ENCODE assay signal across 14 cellular contexts in the genomic region with DNA sequence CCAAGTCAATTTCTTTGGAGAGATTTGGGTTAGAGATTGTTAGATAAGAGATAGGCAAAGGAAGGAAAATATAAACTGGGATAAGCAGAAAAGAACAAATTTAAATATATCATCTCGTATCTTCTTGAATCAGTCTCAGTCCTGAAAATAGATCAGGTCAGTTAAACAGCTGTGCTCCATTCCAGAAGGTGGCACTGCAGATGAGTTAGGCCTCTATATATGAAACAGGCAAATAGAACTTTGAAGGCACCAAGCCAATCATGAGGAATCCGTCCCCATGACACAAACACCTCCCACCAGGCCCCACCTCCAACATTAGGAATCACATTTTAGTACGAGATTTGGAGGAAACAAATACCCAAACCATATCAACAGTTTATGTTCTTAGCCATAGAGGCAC.
A peak's percentile ranks its signal among the peaks of the same experiment; 100 is the strongest.
DNase-seq lines count a peak whose midpoint lies in the region; ATAC-seq and TF ChIP-seq lines count a peak whose summit lies in the region.
"Had no signal": no experiment of that assay in that cellular context is flagged by ENCODE, and none has a peak within 500 bp of the region (broad histone marks: within the 10 kb centered on the region; RNA-seq: fewer than 3 reads in every experiment).

No MANE protein-coding gene starts in this region.

- peaks cover 13% of the 10 kb centered on the region for H3K9me3 Mint-ChIP-seq in WTC11
- H3K9me3 Mint-ChIP-seq in activated CD4-positive, alpha-beta memory T cell treated with anti-CD3 and anti-CD28 coated beads for 36 hours, result peaks cover 7% of the 10 kb centered on the region

- H3K27ac Mint-ChIP-seq in WTC11, result no peak overlapping the region
- H3K27ac Mint-ChIP-seq in activated CD4-positive, alpha-beta memory T cell treated with anti-CD3 and anti-CD28 coated beads for 36 hours, result no peak overlapping the region
- H3K27ac Mint-ChIP-seq: stimulated activated effector memory CD8-positive, alpha-beta T cell treated with anti-CD3 and anti-CD28 coated beads, Interleukin-12 subunit alpha, Interleukin-12 subunit beta, amount 100 ng/mL, for 72 hours had no signal

- peak; percentile 80 to 85 for TF ChIP-seq RAD21 in liver (IDR thresholded peaks at IDR 0.05)

- H3K4me1 ChIP-seq in DND-41 (ENCODE audit: insufficient read depth, low read length), result no peaks in the 10 kb centered on the region
- H3K4me1 ChIP-seq in liver (ENCODE audit: control insufficient read depth in 4 of 4, insufficient read depth in 4 of 4, low read length in 3 of 4), result no peaks in the 10 kb centered on the region
- H3K4me1 ChIP-seq: left ventricle myocardium inferior had no signal

- H4K20me1 ChIP-seq in DND-41 (ENCODE audit: insufficient read depth, low read length), result no peaks in the 10 kb centered on the region

- intact Hi-C loops in activated CD4-positive, alpha-beta memory T cell treated with anti-CD3 and anti-CD28 coated beads for 36 hours (cut with micrococcal nuclease), result no loop called here

- H3K9ac ChIP-seq in DND-41 (ENCODE audit: low read depth, low read length), result no peak overlapping the region
- H3K9ac ChIP-seq in liver (ENCODE audit: low read depth in 1 of 2, low read length in 2 of 2), result no peak overlapping the region

- DNase-seq in DND-41 (no peak), LNCaP clone FGC (ENCODE audit: low read depth) (peak; percentile 18), WTC11 (ENCODE audit: low spot score) (no peak), germinal center (ENCODE audit: low spot score) (no peak)
- no peak for DNase-seq in activated CD4-positive, alpha-beta memory T cell treated with anti-CD3 and anti-CD28 coated beads for 36 hours
- DNase-seq: left ventricle myocardium inferior, NCI-H1930, nucleus accumbens had no signal

- H2AFZ ChIP-seq in DND-41 (ENCODE audit: low read depth, low read length), result 0 out of 2 replicates have a peak overlapping the region, but pooled peaks have one; percentile 1

- no peak overlapping the region; the same call in 1 of the 2 replicates for H3K4me3 Mint-ChIP-seq in WTC11
- H3K4me3 Mint-ChIP-seq in activated CD4-positive, alpha-beta memory T cell treated with anti-CD3 and anti-CD28 coated beads for 36 hours, result no peak overlapping the region
- H3K4me3 Mint-ChIP-seq: stimulated activated effector memory CD8-positive, alpha-beta T cell treated with anti-CD3 and anti-CD28 coated beads, Interleukin-12 subunit alpha, Interleukin-12 subunit beta, amount 100 ng/mL, for 72 hours had no signal

- peak; percentile 8 for TF ChIP-seq CTCF in DND-41 (IDR thresholded peaks at IDR 0.05; ENCODE audit: borderline replicate concordance, extremely low read depth, low read length, poor library complexity, severe bottlenecking)
- TF ChIP-seq CTCF in LNCaP clone FGC (IDR thresholded peaks at IDR 0.05; ENCODE audit: control insufficient read depth, extremely low read depth, insufficient read depth), result peak; percentile 48
- no peak for TF ChIP-seq CTCF in WTC11 (IDR thresholded peaks at IDR 0.05)
- TF ChIP-seq CTCF in liver (IDR thresholded peaks at IDR 0.05; ENCODE audit: low read depth, low read length, missing input control), result peak; percentile 46

- H3K27me3 ChIP-seq in DND-41 (ENCODE audit: insufficient read depth, low read length, poor library complexity), result no peaks in the 10 kb centered on the region
- H3K27me3 ChIP-seq in liver (ENCODE audit: control insufficient read depth in 4 of 4, insufficient read depth in 4 of 4, low read length in 3 of 4), result no peaks in the 10 kb centered on the region
- H3K27me3 ChIP-seq: cardiac muscle cell had no signal

- no peak for ATAC-seq in DND-41 (ENCODE audit: insufficient read depth, low read depth)
- peak; percentile 51; the same call in 1 of the 2 replicates for ATAC-seq in WTC11
- no peak for ATAC-seq in HG03095 (IDR thresholded peaks at IDR 0.05; ENCODE audit: unreplicated experiment)
- no peak for ATAC-seq in GM18868 (IDR thresholded peaks at IDR 0.05; ENCODE audit: unreplicated experiment)
- ATAC-seq: stimulated activated effector memory CD8-positive, alpha-beta T cell treated with anti-CD3 and anti-CD28 coated beads, Interleukin-12 subunit alpha, Interleukin-12 subunit beta, amount 100 ng/mL, for 72 hours had no signal

- H3K9me3 ChIP-seq in DND-41 (ENCODE audit: insufficient read depth, low read length, severe bottlenecking), result no peaks in the 10 kb centered on the region
- no peaks in the 10 kb centered on the region for H3K9me3 ChIP-seq in liver (ENCODE audit: control insufficient read depth in 4 of 4, low read length in 3 of 4)

- CTCF ChIA-PET in WTC11 (lab: Charles Lee), result no interaction called here
- CTCF ChIA-PET in activated CD4-positive, alpha-beta memory T cell treated with anti-CD3 and anti-CD28 coated beads for 36 hours (lab: Charles Lee), result no interaction called here

- H3K27ac ChIP-seq in DND-41 (ENCODE audit: low read length) (no peak overlapping the region), liver (ENCODE audit: low read depth in 1 of 2, low read length in 2 of 2) (no peak overlapping the region)
- H3K27ac ChIP-seq: cardiac muscle cell, left ventricle myocardium inferior, RWPE1 had no signal

- peaks cover 29% of the 10 kb centered on the region for H3K4me1 Mint-ChIP-seq in WTC11
- H3K4me1 Mint-ChIP-seq in activated CD4-positive, alpha-beta memory T cell treated with anti-CD3 and anti-CD28 coated beads for 36 hours (ENCODE audit: low read depth), result no peaks in the 10 kb centered on the region
- H3K4me1 Mint-ChIP-seq: stimulated activated effector memory CD8-positive, alpha-beta T cell treated with anti-CD3 and anti-CD28 coated beads, Interleukin-12 subunit alpha, Interleukin-12 subunit beta, amount 100 ng/mL, for 72 hours had no signal

- no peaks in the 10 kb centered on the region for H3K27me3 Mint-ChIP-seq in WTC11 (ENCODE audit: low read depth)
- H3K27me3 Mint-ChIP-seq in activated CD4-positive, alpha-beta memory T cell treated with anti-CD3 and anti-CD28 coated beads for 36 hours, result no peaks in the 10 kb centered on the region

- no peak overlapping the region for H3K4me3 ChIP-seq in DND-41 (ENCODE audit: low read depth in 1 of 2, low read length in 2 of 2)
- H3K4me3 ChIP-seq in LNCaP clone FGC (ENCODE audit: low read depth, low read length), result no peak overlapping the region
- no peak overlapping the region for H3K4me3 ChIP-seq in liver (ENCODE audit: low read depth in 1 of 3, low read length in 3 of 3)
- H3K4me3 ChIP-seq: cardiac muscle cell, left ventricle myocardium inferior had no signal

- H3K36me3 Mint-ChIP-seq in WTC11, result 0 out of 2 replicates have a peak, but pooled peaks cover 3% of the 10 kb centered on the region
- H3K36me3 Mint-ChIP-seq in activated CD4-positive, alpha-beta memory T cell treated with anti-CD3 and anti-CD28 coated beads for 36 hours, result no peaks in the 10 kb centered on the region
- H3K36me3 Mint-ChIP-seq: stimulated activated effector memory CD8-positive, alpha-beta T cell treated with anti-CD3 and anti-CD28 coated beads, Interleukin-12 subunit alpha, Interleukin-12 subunit beta, amount 100 ng/mL, for 72 hours had no signal

- H3K36me3 ChIP-seq in DND-41 (ENCODE audit: insufficient read depth, low read length) (no peaks in the 10 kb centered on the region), liver (ENCODE audit: control insufficient read depth in 4 of 4, insufficient read depth in 3 of 4, low read depth in 1 of 4, low read length in 3 of 4) (no peaks in the 10 kb centered on the region)
- H3K36me3 ChIP-seq: cardiac muscle cell, left ventricle myocardium inferior had no signal

- WGBS in liver, result 35% methylated on average over 3 of the region's 3 CpGs

- POLR2A ChIA-PET in WTC11 (lab: Charles Lee), result no interaction called here
- POLR2A ChIA-PET in activated CD4-positive, alpha-beta memory T cell treated with anti-CD3 and anti-CD28 coated beads for 36 hours (lab: Charles Lee), result no interaction called here

- H3K79me2 ChIP-seq in DND-41 (ENCODE audit: insufficient read depth, low read length), result no peaks in the 10 kb centered on the region

- no peak overlapping the region for H3K4me2 ChIP-seq in DND-41 (ENCODE audit: insufficient read depth, low read length)

TF ChIP-seq in WTC11, 78 proteins besides CTCF, POLR2A, EP300 and RAD21 (continues in another document):
- TF ChIP-seq ZNF219 (CRISPR knock-in tag; IDR thresholded peaks at IDR 0.05; ENCODE audit: borderline replicate concordance) (no peak), PREB (CRISPR knock-in tag; IDR thresholded peaks at IDR 0.05; ENCODE audit: borderline replicate concordance) (no peak)

TF ChIP-seq in liver, 16 proteins besides CTCF, POLR2A, EP300 and RAD21 (continues in another document):
- TF ChIP-seq GABPA (IDR thresholded peaks at IDR 0.05 in 1 of 2, conservative IDR thresholded peaks at IDR 0.05 in 1 of 2) (no peak), HNF4A (conservative IDR thresholded peaks at IDR 0.05) (no peak), RXRA (IDR thresholded peaks at IDR 0.05) (no peak), MAX (IDR thresholded peaks at IDR 0.05) (no peak), SP1 (IDR thresholded peaks at IDR 0.05) (no peak), FOXA2 (IDR thresholded peaks at IDR 0.05) (no peak), JUND (IDR thresholded peaks at IDR 0.05) (no peak)
- TF ChIP-seq, protein P1, sequence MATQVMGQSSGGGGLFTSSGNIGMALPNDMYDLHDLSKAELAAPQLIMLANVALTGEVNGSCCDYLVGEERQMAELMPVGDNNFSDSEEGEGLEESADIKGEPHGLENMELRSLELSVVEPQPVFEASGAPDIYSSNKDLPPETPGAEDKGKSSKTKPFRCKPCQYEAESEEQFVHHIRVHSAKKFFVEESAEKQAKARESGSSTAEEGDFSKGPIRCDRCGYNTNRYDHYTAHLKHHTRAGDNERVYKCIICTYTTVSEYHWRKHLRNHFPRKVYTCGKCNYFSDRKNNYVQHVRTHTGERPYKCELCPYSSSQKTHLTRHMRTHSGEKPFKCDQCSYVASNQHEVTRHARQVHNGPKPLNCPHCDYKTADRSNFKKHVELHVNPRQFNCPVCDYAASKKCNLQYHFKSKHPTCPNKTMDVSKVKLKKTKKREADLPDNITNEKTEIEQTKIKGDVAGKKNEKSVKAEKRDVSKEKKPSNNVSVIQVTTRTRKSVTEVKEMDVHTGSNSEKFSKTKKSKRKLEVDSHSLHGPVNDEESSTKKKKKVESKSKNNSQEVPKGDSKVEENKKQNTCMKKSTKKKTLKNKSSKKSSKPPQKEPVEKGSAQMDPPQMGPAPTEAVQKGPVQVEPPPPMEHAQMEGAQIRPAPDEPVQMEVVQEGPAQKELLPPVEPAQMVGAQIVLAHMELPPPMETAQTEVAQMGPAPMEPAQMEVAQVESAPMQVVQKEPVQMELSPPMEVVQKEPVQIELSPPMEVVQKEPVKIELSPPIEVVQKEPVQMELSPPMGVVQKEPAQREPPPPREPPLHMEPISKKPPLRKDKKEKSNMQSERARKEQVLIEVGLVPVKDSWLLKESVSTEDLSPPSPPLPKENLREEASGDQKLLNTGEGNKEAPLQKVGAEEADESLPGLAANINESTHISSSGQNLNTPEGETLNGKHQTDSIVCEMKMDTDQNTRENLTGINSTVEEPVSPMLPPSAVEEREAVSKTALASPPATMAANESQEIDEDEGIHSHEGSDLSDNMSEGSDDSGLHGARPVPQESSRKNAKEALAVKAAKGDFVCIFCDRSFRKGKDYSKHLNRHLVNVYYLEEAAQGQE (IDR thresholded peaks at IDR 0.05), result no peak
